ENCODE assay signal across 15 cellular contexts in genomic region chr10:118868618-118869017, GRCh38.
DNase-seq lines count a peak whose midpoint lies in the region; TF ChIP-seq lines count a peak whose summit lies in the region.
"Had no signal": no experiment of that assay in that cellular context is flagged by ENCODE, and none has a peak within 500 bp of the region (broad histone marks: within the 10 kb centered on the region; RNA-seq: fewer than 3 reads in every experiment).

No MANE protein-coding gene starts in this region.

- BruUV-seq in MCF 10A (replicated peaks; lab: Mats Ljungman, UMichigan): no TSS peak

- DNase-seq in MCF 10A (ENCODE audit: unreplicated experiment) (peak; percentile 74), breast epithelium (ENCODE audit: low spot score in 2 of 2) (no peak), RWPE1 (ENCODE audit: low spot score) (peak; percentile 41), islet precursor cell (peak; percentile 46), DMS 273 (lab: John Stamatoyannopoulos, UW; ENCODE audit: unreplicated experiment) (no peak), superior temporal gyrus (ENCODE audit: extremely low spot score) (no peak), HT-29 (ENCODE audit: low spot score) (no peak)
- DNase-seq: ACHN; C1 segment of cervical spinal cord; CD8-positive, alpha-beta memory T cell; DMS79 treated with DMSO at 0.1 percent for 48 hours; H7; NCI-H1694 treated with DMSO at 0.1 percent for 48 hours; NCI-H510A; NCI-H748 treated with DMSO at 0.1 percent for 48 hours had no signal

- POLR2A ChIA-PET in MCF 10A (lab: Yijun Ruan, JAX): interaction anchor here (1.1 to 1.7 kb wide), 2 partner anchors 164 to 278 kb away, joined by 3 to 5 read pairs; no protein-coding TSS in a partner anchor
- POLR2A ChIA-PET in RWPE1 (lab: Yijun Ruan, JAX; ENCODE audit: low non-redundant PET): no interaction called here

- H3K36me3 Mint-ChIP-seq in MCF 10A (ENCODE audit: insufficient read depth, unreplicated experiment): no peaks in the 10 kb centered on the region

- TF ChIP-seq CTCF in MCF 10A (IDR thresholded peaks at IDR 0.05; ENCODE audit: unreplicated experiment): no peak
- TF ChIP-seq CTCF in breast epithelium (IDR thresholded peaks at IDR 0.05): no peak
- TF ChIP-seq CTCF in RWPE1 (conservative IDR thresholded peaks at IDR 0.05; ENCODE audit: low read depth): no peak

- intact Hi-C loops in MCF 10A (cut with micrococcal nuclease): no loop called here
- intact Hi-C loops in breast epithelium (cut with DNase I; ENCODE audit: low total_unique reads): no loop called here

- no peaks in the 10 kb centered on the region for H3K4me1 ChIP-seq in breast epithelium

- H3K4me3 Mint-ChIP-seq in MCF 10A (ENCODE audit: unreplicated experiment): no peak overlapping the region
- H3K4me3 Mint-ChIP-seq: CD8-positive, alpha-beta memory T cell had no signal

- no peak overlapping the region for H3K27ac ChIP-seq in breast epithelium
- H3K27ac ChIP-seq in RWPE1: no peak overlapping the region

- no peak for TF ChIP-seq POLR2A in breast epithelium (IDR thresholded peaks at IDR 0.05)

- H3K27me3 ChIP-seq in breast epithelium: no peaks in the 10 kb centered on the region

- H3K27ac Mint-ChIP-seq in MCF 10A (ENCODE audit: low read depth, unreplicated experiment): no peak overlapping the region

- H3K27me3 Mint-ChIP-seq in MCF 10A (ENCODE audit: insufficient read depth, unreplicated experiment): no peaks in the 10 kb centered on the region

- peaks cover 41% of the 10 kb centered on the region for H3K4me1 Mint-ChIP-seq in MCF 10A (ENCODE audit: insufficient read depth, unreplicated experiment)
- H3K4me1 Mint-ChIP-seq: CD8-positive, alpha-beta memory T cell had no signal

- H3K9me3 ChIP-seq in breast epithelium: no peaks in the 10 kb centered on the region

- CTCF ChIA-PET in MCF 10A (lab: Yijun Ruan, JAX): no interaction called here
- CTCF ChIA-PET in RWPE1 (lab: Yijun Ruan, JAX): interaction anchor here (0.9 kb wide), 1 partner anchor 19 kb away, joined by 3 read pairs; no protein-coding TSS in a partner anchor

- H3K9me3 Mint-ChIP-seq in MCF 10A (ENCODE audit: unreplicated experiment): no peaks in the 10 kb centered on the region

- H3K4me3 ChIP-seq in breast epithelium: no peak overlapping the region

- H3K36me3 ChIP-seq in breast epithelium: no peaks in the 10 kb centered on the region

Comparison
In these comparisons a context has a peak if more than half of its experiments do, and no peak if none do; other contexts are left out.
1. DNase-seq: peak in MCF 10A (single experiment), RWPE1 (single experiment) and islet precursor cell (single experiment); none in breast epithelium (0 of 2), DMS 273 (single experiment), superior temporal gyrus (single experiment) and HT-29 (single experiment).